13 cellular contexts compared by ENCODE assay signal in genomic region chr1:29621826-29622435, GRCh38.
"Had no signal": no experiment of that assay in that cellular context is flagged by ENCODE, and none has a peak within 500 bp of the region (broad histone marks: within the 10 kb centered on the region; RNA-seq: fewer than 3 reads in every experiment).

No MANE protein-coding gene starts in this region.

- ATAC-seq: left ventricle myocardium superior; natural killer cell treated with Interleukin-12 subunit alpha and Interleukin-12 subunit beta and Interleukin-15 and Interleukin-18, amount 100 ng/mL, for 72 hours; right cardiac atrium had no signal

- H3K9me3 ChIP-seq: spleen, suprapubic skin had no signal

- H3K27ac ChIP-seq: cardiac muscle cell, spleen, suprapubic skin had no signal

- H3K4me3 ChIP-seq: cardiac muscle cell, spleen, suprapubic skin had no signal

- H3K4me1 ChIP-seq: spleen, suprapubic skin had no signal

- H3K36me3 ChIP-seq: cardiac muscle cell, spleen, suprapubic skin had no signal

- H3K27me3 ChIP-seq: cardiac muscle cell had no signal

- DNase-seq: activated B cell treated with CpG ODN at 0.5 μM for 24 hours; activated CD4-positive, alpha-beta T cell treated with anti-CD3 and anti-CD28 coated beads for 48 hours; activated naive CD4-positive, alpha-beta T cell treated with anti-CD3 and anti-CD28 coated beads, Interleukin-2, amount 10 ng/mL, durations not matched to agents 7 days and 5 days; foreskin fibroblast; kidney glomerular epithelial cell; left ventricle myocardium superior; nucleus accumbens; right cardiac atrium; spleen; trophoblast cell had no signal
